Comparison of ENCODE assay signal across 28 cellular contexts in genomic region chr5:116178925-116179324, GRCh38.
"Had no signal": no experiment of that assay in that cellular context is flagged by ENCODE, and none has a peak within 500 bp of the region (broad histone marks: within the 10 kb centered on the region; RNA-seq: fewer than 3 reads in every experiment).

No MANE protein-coding gene starts in this region.

- H3K9me3 ChIP-seq: ovary, suprapubic skin, testis, tibial artery, transverse colon had no signal

- DNase-seq: natural killer cell; occipital lobe; ovary; posterior cingulate gyrus; psoas muscle; right cardiac atrium; spleen; stimulated activated CD4-positive, alpha-beta T cell treated with anti-CD3 and anti-CD28 coated beads, Interleukin-12 subunit alpha, Interleukin-12 subunit beta, amount 100 ng/mL, for 4 hours; stimulated activated CD4-positive, alpha-beta T cell treated with anti-CD3 and anti-CD28 coated beads, Interleukin-1b, Interleukin-23, amount 100 ng/mL, for 48 hours; stimulated activated CD4-positive, alpha-beta T cell treated with anti-CD3 and anti-CD28 coated beads, Interleukin-4, amount 100 ng/mL, for 1 hour; stimulated activated CD4-positive, alpha-beta T cell treated with anti-CD3 and anti-CD28 coated beads, Interleukin-4, amount 100 ng/mL, for 4 hours; stimulated activated CD8-positive, alpha-beta memory T cell treated with anti-CD3 and anti-CD28 coated beads, Interleukin-4, amount 100 ng/mL, for 48 hours; stimulated activated naive CD4-positive, alpha-beta T cell; stimulated activated naive CD8-positive, alpha-beta T cell treated with anti-CD3 and anti-CD28 coated beads, Interleukin-15, amount 100 ng/mL, for 72 hours; stimulated activated naive CD8-positive, alpha-beta T cell treated with anti-CD3 and anti-CD28 coated beads, Interleukin-15, Interleukin-2, amounts not matched to agents 100 U/mL and 50 U/mL, for 24 hours; substantia nigra; testis; tibial artery; transverse colon; upper lobe of right lung; uterus had no signal

- H3K4me3 ChIP-seq: neural progenitor cell, ovary, psoas muscle, skin epidermis, smooth muscle cell, spleen, suprapubic skin, testis, tibial artery, transverse colon, upper lobe of right lung, uterus had no signal

- H3K4me1 ChIP-seq: neural progenitor cell, parathyroid adenoma, psoas muscle, spleen, suprapubic skin, testis, tibial artery, transverse colon, upper lobe of right lung, uterus had no signal

- H3K27ac ChIP-seq: neural progenitor cell, ovary, parathyroid adenoma, psoas muscle, skin epidermis, spleen, suprapubic skin, testis, tibial artery, transverse colon, upper lobe of right lung, uterus had no signal

- H3K4me2 ChIP-seq: neural progenitor cell, smooth muscle cell had no signal

- ATAC-seq: natural killer cell; psoas muscle; right cardiac atrium; sciatic nerve; stimulated activated memory B cell treated with anti-CD40 and anti-IgM and Interleukin-4, amounts not matched to agents 10 μg/mL and 1 μg/mL and 100 μg/mL, for 72 hours; stimulated activated naive CD8-positive, alpha-beta T cell treated with anti-CD3 and anti-CD28 coated beads, Interleukin-15, amount 100 ng/mL, for 72 hours; stimulated activated naive CD8-positive, alpha-beta T cell treated with anti-CD3 and anti-CD28 coated beads, Interleukin-15, Interleukin-2, amounts not matched to agents 100 U/mL and 50 U/mL, for 24 hours; upper lobe of right lung had no signal
